Comparison of ENCODE assay signal across 13 cellular contexts in the genomic region with DNA sequence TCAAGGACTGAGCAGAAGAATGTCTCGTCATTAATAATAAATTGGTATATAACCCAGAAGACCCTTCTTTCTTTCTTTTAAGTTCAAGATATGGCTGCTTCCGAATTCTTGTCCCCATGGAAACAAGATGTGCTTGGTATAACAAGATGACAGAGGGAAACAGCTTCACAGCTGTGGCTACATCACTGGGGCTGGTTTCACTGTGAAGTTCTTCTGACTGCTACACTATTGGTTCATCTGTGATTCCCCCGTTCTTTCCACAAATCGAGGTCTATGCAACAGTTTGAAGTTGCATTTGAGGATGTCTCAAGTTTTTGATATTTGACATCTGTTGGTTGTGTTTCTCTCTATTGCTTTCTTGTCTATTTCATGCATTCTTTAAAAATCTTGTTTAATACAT. TPM values are rescaled to one million over a fixed set of nuclear protein-coding genes. Genes with fewer than 3 reads are reported as not detected.
DNase-seq lines count a peak whose midpoint lies in the region; ATAC-seq and TF ChIP-seq lines count a peak whose summit lies in the region.
"Had no signal": no experiment of that assay in that cellular context is flagged by ENCODE, and none has a peak within 500 bp of the region (broad histone marks: within the 10 kb centered on the region; RNA-seq: fewer than 3 reads in every experiment).

No MANE protein-coding gene starts in this region.

- no peak overlapping the region for H3K4me2 ChIP-seq in DND-41 (ENCODE audit: insufficient read depth, low read length)

- ATAC-seq in DND-41 (ENCODE audit: insufficient read depth, low read depth) (peak; percentile 84), psoas muscle (no peak)
- ATAC-seq in naive thymus-derived CD4-positive, alpha-beta T cell, result peak; percentile 96
- ATAC-seq: K562, Panc1 had no signal

- H3K36me3 Mint-ChIP-seq in activated naive CD4-positive, alpha-beta T cell treated with anti-CD3 and anti-CD28 coated beads, Interleukin-2, amount 10 ng/mL, durations not matched to agents 7 days and 5 days, result no peaks in the 10 kb centered on the region
- H3K36me3 Mint-ChIP-seq in naive thymus-derived CD4-positive, alpha-beta T cell, result peaks cover 0 to 11% (median 0%) of the 10 kb centered on the region in 5 donors
- H3K36me3 Mint-ChIP-seq: stimulated activated naive B cell treated with anti-CD40 and anti-IgM and Interleukin-4, amounts not matched to agents 10 μg/mL and 1 μg/mL and 100 μg/mL, for 72 hours had no signal

- H3K27ac ChIP-seq in DND-41 (ENCODE audit: low read length) (no peak overlapping the region), psoas muscle (no peak overlapping the region)
- H3K27ac ChIP-seq in naive thymus-derived CD4-positive, alpha-beta T cell (ENCODE audit: low read depth, low read length), result no peak overlapping the region

- H3K79me2 ChIP-seq in DND-41 (ENCODE audit: insufficient read depth, low read length), result no peaks in the 10 kb centered on the region

- no peaks in the 10 kb centered on the region for H3K36me3 ChIP-seq in DND-41 (ENCODE audit: insufficient read depth, low read length)
- H3K36me3 ChIP-seq in naive thymus-derived CD4-positive, alpha-beta T cell (ENCODE audit: control insufficient read depth in 2 of 3, insufficient read depth in 3 of 3, low read length in 3 of 3), result no peaks in the 10 kb centered on the region
- H3K36me3 ChIP-seq in psoas muscle (ENCODE audit: insufficient read depth in 1 of 2, low read depth in 1 of 2), result no peaks in the 10 kb centered on the region
- H3K36me3 ChIP-seq: neutrophil had no signal

- H3K9me3 Mint-ChIP-seq in activated naive CD4-positive, alpha-beta T cell treated with anti-CD3 and anti-CD28 coated beads, Interleukin-2, amount 10 ng/mL, durations not matched to agents 7 days and 5 days, result no peaks in the 10 kb centered on the region
- peaks cover 0 to 5% (median 0%) of the 10 kb centered on the region in 11 donors for H3K9me3 Mint-ChIP-seq in naive thymus-derived CD4-positive, alpha-beta T cell
- H3K9me3 Mint-ChIP-seq: H9; stimulated activated naive B cell treated with anti-CD40 and anti-IgM and Interleukin-4, amounts not matched to agents 10 μg/mL and 1 μg/mL and 100 μg/mL, for 72 hours had no signal

- POLR2A ChIA-PET in naive thymus-derived CD4-positive, alpha-beta T cell (lab: Charles Lee), result interaction anchor here (0.9 kb wide), 1 partner anchor 1975 kb away, joined by 3 read pairs; no protein-coding TSS in a partner anchor

- DNase-seq in DND-41 (peak; percentile 38), DMS79 (lab: John Stamatoyannopoulos, UW) (no peak), psoas muscle (no peak), germinal center (ENCODE audit: low spot score) (no peak)
- DNase-seq in Jurkat, Clone E6-1 (ENCODE audit: low read depth, low spot score), result peak; percentile 58
- peak; percentile 30 for DNase-seq in activated naive CD4-positive, alpha-beta T cell treated with anti-CD3 and anti-CD28 coated beads, Interleukin-2, amount 10 ng/mL, durations not matched to agents 7 days and 5 days
- DNase-seq in naive thymus-derived CD4-positive, alpha-beta T cell, result peak in 7 of 9 donors; percentile 27 to 66 (median 47)
- DNase-seq: glutamatergic neuron; H9; stimulated activated naive B cell treated with anti-CD40 and anti-IgM and Interleukin-4, amounts not matched to agents 10 μg/mL and 1 μg/mL and 100 μg/mL, for 72 hours had no signal

- intact Hi-C loops in naive thymus-derived CD4-positive, alpha-beta T cell (cut with micrococcal nuclease), result loop anchor here (1.0 kb wide), 4 partner anchors 14 to 54 kb away; no protein-coding TSS in a partner anchor
- intact Hi-C loops in psoas muscle (cut with DNase I), result no loop called here

- H3K27me3 ChIP-seq in DND-41 (ENCODE audit: insufficient read depth, low read length, poor library complexity) (no peaks in the 10 kb centered on the region), psoas muscle (ENCODE audit: insufficient read depth in 3 of 3, low read length in 2 of 3) (no peaks in the 10 kb centered on the region)
- no peaks in the 10 kb centered on the region for H3K27me3 ChIP-seq in naive thymus-derived CD4-positive, alpha-beta T cell (ENCODE audit: control insufficient read depth in 2 of 2, insufficient read depth in 2 of 2, low read length in 2 of 2)
- H3K27me3 ChIP-seq: neutrophil had no signal

- no peaks in the 10 kb centered on the region for H4K20me1 ChIP-seq in DND-41 (ENCODE audit: insufficient read depth, low read length)

- no peaks in the 10 kb centered on the region for H3K27me3 Mint-ChIP-seq in activated naive CD4-positive, alpha-beta T cell treated with anti-CD3 and anti-CD28 coated beads, Interleukin-2, amount 10 ng/mL, durations not matched to agents 7 days and 5 days
- peaks cover 0 to 3% (median 0%) of the 10 kb centered on the region in 5 donors for H3K27me3 Mint-ChIP-seq in naive thymus-derived CD4-positive, alpha-beta T cell
- H3K27me3 Mint-ChIP-seq: stimulated activated naive B cell treated with anti-CD40 and anti-IgM and Interleukin-4, amounts not matched to agents 10 μg/mL and 1 μg/mL and 100 μg/mL, for 72 hours had no signal

- TF ChIP-seq CTCF in DND-41 (IDR thresholded peaks at IDR 0.05; ENCODE audit: borderline replicate concordance, extremely low read depth, low read length, poor library complexity, severe bottlenecking), result no peak
- no peak for TF ChIP-seq CTCF in psoas muscle (IDR thresholded peaks at IDR 0.05)

- no peak overlapping the region for H3K9ac ChIP-seq in DND-41 (ENCODE audit: low read depth, low read length)

- no peaks in the 10 kb centered on the region for H3K9me3 ChIP-seq in DND-41 (ENCODE audit: insufficient read depth, low read length, severe bottlenecking)
- no peaks in the 10 kb centered on the region for H3K9me3 ChIP-seq in naive thymus-derived CD4-positive, alpha-beta T cell (ENCODE audit: control insufficient read depth in 2 of 3, low read length in 3 of 3)
- no peaks in the 10 kb centered on the region for H3K9me3 ChIP-seq in psoas muscle
- H3K9me3 ChIP-seq: neutrophil had no signal

- no peak overlapping the region for H2AFZ ChIP-seq in DND-41 (ENCODE audit: low read depth, low read length)

- no peak overlapping the region for H3K27ac Mint-ChIP-seq in activated naive CD4-positive, alpha-beta T cell treated with anti-CD3 and anti-CD28 coated beads, Interleukin-2, amount 10 ng/mL, durations not matched to agents 7 days and 5 days
- peak overlapping the region in 8 of 9 donors; percentile 10 to 85 (median 52) for H3K27ac Mint-ChIP-seq in naive thymus-derived CD4-positive, alpha-beta T cell
- H3K27ac Mint-ChIP-seq: stimulated activated naive B cell treated with anti-CD40 and anti-IgM and Interleukin-4, amounts not matched to agents 10 μg/mL and 1 μg/mL and 100 μg/mL, for 72 hours had no signal

- no peak overlapping the region for H3K4me3 Mint-ChIP-seq in activated naive CD4-positive, alpha-beta T cell treated with anti-CD3 and anti-CD28 coated beads, Interleukin-2, amount 10 ng/mL, durations not matched to agents 7 days and 5 days
- no peak overlapping the region for H3K4me3 Mint-ChIP-seq in naive thymus-derived CD4-positive, alpha-beta T cell
- H3K4me3 Mint-ChIP-seq: H9; stimulated activated naive B cell treated with anti-CD40 and anti-IgM and Interleukin-4, amounts not matched to agents 10 μg/mL and 1 μg/mL and 100 μg/mL, for 72 hours had no signal

- H3K4me1 ChIP-seq in DND-41 (ENCODE audit: insufficient read depth, low read length) (peaks cover 20% of the 10 kb centered on the region), psoas muscle (no peaks in the 10 kb centered on the region)
- peaks cover 7 to 27% of the 10 kb centered on the region in 2 donors for H3K4me1 ChIP-seq in naive thymus-derived CD4-positive, alpha-beta T cell (ENCODE audit: control insufficient read depth in 2 of 2, insufficient read depth in 2 of 2, low read length in 2 of 2)

- H3K4me3 ChIP-seq in DND-41 (ENCODE audit: low read depth in 1 of 2, low read length in 2 of 2) (no peak overlapping the region), psoas muscle (no peak overlapping the region)
- H3K4me3 ChIP-seq in Jurkat, Clone E6-1 (ENCODE audit: low read length), result no peak overlapping the region
- H3K4me3 ChIP-seq in naive thymus-derived CD4-positive, alpha-beta T cell (ENCODE audit: low read length), result no peak overlapping the region
- H3K4me3 ChIP-seq: K562 had no signal

- peaks cover 32% of the 10 kb centered on the region for H3K4me1 Mint-ChIP-seq in activated naive CD4-positive, alpha-beta T cell treated with anti-CD3 and anti-CD28 coated beads, Interleukin-2, amount 10 ng/mL, durations not matched to agents 7 days and 5 days
- peaks cover 2 to 46% (median 32%) of the 10 kb centered on the region in 7 donors for H3K4me1 Mint-ChIP-seq in naive thymus-derived CD4-positive, alpha-beta T cell

- CTCF ChIA-PET in activated naive CD4-positive, alpha-beta T cell treated with anti-CD3 and anti-CD28 coated beads, Interleukin-2, amount 10 ng/mL, durations not matched to agents 7 days and 5 days (lab: Charles Lee), result interaction anchor here (1.6 to 3.5 kb wide), 3 partner anchors 11 to 131 kb away, joined by 4 to 15 read pairs (median 7); no protein-coding TSS in a partner anchor
- CTCF ChIA-PET in naive thymus-derived CD4-positive, alpha-beta T cell (lab: Charles Lee), result no interaction called here

- WGBS in psoas muscle, 3 donors, result 69 to 72% (median 69%) methylated on average over 4 of the region's 4 CpGs

RNA-seq across cellular contexts. Expression of gene DTHD1, which starts 12.3 kb away (rescaled TPM):
- polyA plus RNA-seq in Jurkat, Clone E6-1 (2012; ENCODE audit: insufficient read depth, insufficient read length), result not detected
- total RNA-seq in naive thymus-derived CD4-positive, alpha-beta T cell, result 1 to 10 TPM in 1 of 5 experiments, under 1 TPM in 2, not detected in 2; 0.10 to 5.2 (median 0.72) TPM
- polyA plus RNA-seq in naive thymus-derived CD4-positive, alpha-beta T cell, result not detected
- under 1 TPM in 2 of 4 donors, not detected in 2; 0.07 to 0.15 TPM for total RNA-seq in psoas muscle
- under 1 TPM in 1 of 3 donors, not detected in 2; 0.01 TPM for polyA plus RNA-seq in psoas muscle
- total RNA-seq: H9, K562 had no signal
- polyA plus RNA-seq: K562 had no signal

RNA-seq across cellular contexts. Expression of gene ARAP2, which starts 24.8 kb away (rescaled TPM):
- 4.0 TPM for polyA plus RNA-seq in Jurkat, Clone E6-1 (2012; ENCODE audit: insufficient read depth, insufficient read length)
- 10 to 100 TPM; 39.7 to 78.5 (median 44.7) TPM for total RNA-seq in naive thymus-derived CD4-positive, alpha-beta T cell
- 10 to 100 TPM; 10.4 to 13.8 TPM for polyA plus RNA-seq in naive thymus-derived CD4-positive, alpha-beta T cell
- 1 to 10 TPM; 1.4 to 2.7 (median 1.5) TPM for total RNA-seq in psoas muscle
- under 1 TPM; 0.11 to 0.22 (median 0.21) TPM for polyA plus RNA-seq in psoas muscle

Comparison
In these comparisons a context has a peak if more than half of its experiments do, and no peak if none do; other contexts are left out.
1. ATAC-seq: peak in DND-41 (single experiment) and naive thymus-derived CD4-positive, alpha-beta T cell (single experiment); none in psoas muscle (0 of 4).
2. DNase-seq: peak in DND-41 (single experiment), Jurkat, Clone E6-1 (single experiment), activated naive CD4-positive, alpha-beta T cell treated with anti-CD3 and anti-CD28 coated beads, Interleukin-2, amount 10 ng/mL, durations not matched to agents 7 days and 5 days (single experiment) and naive thymus-derived CD4-positive, alpha-beta T cell (7 of 9); none in DMS79 (single experiment), psoas muscle (0 of 2) and germinal center (single experiment).
3. RNA of gene ARAP2, which starts 24.8 kb away (total RNA-seq): 39.7 to 78.5 TPM in naive thymus-derived CD4-positive, alpha-beta T cell; 1.4 to 2.7 TPM in psoas muscle; every median in the first group is over 10 times any median in the second.
4. intact Hi-C loops: an anchor here in naive thymus-derived CD4-positive, alpha-beta T cell (1.0 kb wide); none called in psoas muscle.